Comparison of ENCODE assay signal across 8 cellular contexts in the genomic region with DNA sequence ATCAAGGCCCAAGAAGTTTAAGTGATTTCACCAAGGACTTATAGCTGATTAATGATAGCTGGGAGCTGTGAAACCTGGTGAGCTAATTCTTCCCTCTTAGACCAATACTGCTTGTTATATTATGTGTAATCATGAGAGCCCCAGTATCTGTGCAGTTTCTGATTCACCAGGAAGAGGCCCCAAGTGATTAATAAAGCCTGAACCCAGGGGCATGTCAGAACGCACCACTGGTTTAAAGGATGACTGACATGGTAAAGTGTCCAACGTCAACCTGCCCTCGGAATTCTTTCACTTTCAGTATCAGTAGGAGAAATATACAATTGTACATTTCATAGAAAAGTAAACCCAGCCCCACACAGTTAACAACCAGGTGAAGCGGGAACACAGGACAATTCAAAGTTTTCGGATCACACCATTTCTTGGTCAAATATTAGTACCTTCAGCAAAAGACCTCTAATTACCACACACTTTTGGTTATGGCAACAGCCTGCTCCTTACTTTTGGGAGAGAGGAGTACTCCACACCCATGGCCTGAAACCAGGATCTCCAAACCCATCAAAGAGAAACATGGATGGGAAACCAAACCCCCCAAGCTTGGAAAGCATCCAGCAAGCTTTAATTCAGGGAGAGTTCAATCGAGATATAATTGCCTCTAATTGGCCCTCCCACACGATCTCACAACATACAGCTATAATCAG. TPM values are rescaled to one million over a fixed set of nuclear protein-coding genes. Genes with fewer than 3 reads are reported as not detected.
DNase-seq lines count a peak whose midpoint lies in the region; ATAC-seq, FAIRE-seq and TF ChIP-seq lines count a peak whose summit lies in the region.

No MANE protein-coding gene starts in this region.

- no peak for DNase-seq in CD4-positive, alpha-beta T cell
- DNase-seq in GM19239 (ENCODE audit: insufficient read length, low spot score) (peak; percentile 52), hepatocyte (ENCODE audit: low spot score) (peak; percentile 39), Kasumi-1 (lab: John Stamatoyannopoulos, UW) (no peak), medulla oblongata (ENCODE audit: extremely low spot score) (no peak)
- DNase-seq in activated CD4-positive, alpha-beta memory T cell treated with anti-CD3 and anti-CD28 coated beads for 36 hours, result peak; percentile 67
- DNase-seq in stimulated activated CD8-positive, alpha-beta memory T cell treated with anti-CD3 and anti-CD28 coated beads, Interleukin-4, amount 100 ng/mL, for 24 hours (ENCODE audit: low read depth), result peak; percentile 4

- no peaks in the 10 kb centered on the region for H3K27me3 ChIP-seq in CD4-positive, alpha-beta T cell (ENCODE audit: control insufficient read depth, insufficient read depth, low read length)
- no peaks in the 10 kb centered on the region for H3K27me3 ChIP-seq in hepatocyte

- peak overlapping the region; percentile 60 for H3K4me2 ChIP-seq in hepatocyte

- TF ChIP-seq CTCF in CD4-positive, alpha-beta T cell (IDR thresholded peaks at IDR 0.05), result no peak
- TF ChIP-seq CTCF in hepatocyte (IDR thresholded peaks at IDR 0.05; ENCODE audit: poor library complexity), result no peak

- no peaks in the 10 kb centered on the region for H4K20me1 ChIP-seq in hepatocyte (ENCODE audit: insufficient read depth, poor library complexity, severe bottlenecking)

- H3K36me3 ChIP-seq in hepatocyte (replicated peaks; ENCODE audit: insufficient read depth, low read depth), result no peaks in the 10 kb centered on the region

- H3K4me1 Mint-ChIP-seq in CD4-positive, alpha-beta T cell (ENCODE audit: low read depth), result peaks cover 16% of the 10 kb centered on the region
- peaks cover 22% of the 10 kb centered on the region for H3K4me1 Mint-ChIP-seq in activated CD4-positive, alpha-beta memory T cell treated with anti-CD3 and anti-CD28 coated beads for 36 hours (ENCODE audit: low read depth)

- H3K79me2 ChIP-seq in hepatocyte, result peaks cover 4% of the 10 kb centered on the region

- peak; percentile 97 for FAIRE-seq in GM19239 (lab: Jason Lieb, UNC)

- no peaks in the 10 kb centered on the region for H3K9me3 Mint-ChIP-seq in CD4-positive, alpha-beta T cell
- peaks cover 2% of the 10 kb centered on the region for H3K9me3 Mint-ChIP-seq in activated CD4-positive, alpha-beta memory T cell treated with anti-CD3 and anti-CD28 coated beads for 36 hours

- no peak overlapping the region for H3K27ac ChIP-seq in CD4-positive, alpha-beta T cell (ENCODE audit: low read depth, low read length)
- H3K27ac ChIP-seq in hepatocyte, result peak overlapping the region; percentile 79

- WGBS in hepatocyte (ENCODE audit: low lambda C conversion rate, missing lambda C conversion rate), result 67% methylated on average over 7 of the region's 7 CpGs

- CTCF ChIA-PET in CD4-positive, alpha-beta T cell (lab: Charles Lee), result no interaction called here
- CTCF ChIA-PET in activated CD4-positive, alpha-beta memory T cell treated with anti-CD3 and anti-CD28 coated beads for 36 hours (lab: Charles Lee), result interaction anchor here (1.7 to 1.8 kb wide), 2 partner anchors 18 to 19 kb away, joined by 9 read pairs; no protein-coding TSS in a partner anchor

- H3K9me3 ChIP-seq in CD4-positive, alpha-beta T cell (ENCODE audit: control insufficient read depth, low read length), result no peaks in the 10 kb centered on the region
- no peaks in the 10 kb centered on the region for H3K9me3 ChIP-seq in hepatocyte (ENCODE audit: low read depth)

- no peak overlapping the region for H3K4me3 ChIP-seq in hepatocyte

- ATAC-seq in CD4-positive, alpha-beta T cell (ENCODE audit: poor library complexity), result peak; percentile 56
- ATAC-seq in HG03280 (IDR thresholded peaks at IDR 0.05; ENCODE audit: unreplicated experiment), result peak; percentile 91

- peak overlapping the region; percentile 13 for H2AFZ ChIP-seq in hepatocyte

- peaks cover 4% of the 10 kb centered on the region for H3K27me3 Mint-ChIP-seq in CD4-positive, alpha-beta T cell
- H3K27me3 Mint-ChIP-seq in activated CD4-positive, alpha-beta memory T cell treated with anti-CD3 and anti-CD28 coated beads for 36 hours, result no peaks in the 10 kb centered on the region

- no peaks in the 10 kb centered on the region for H3K9me2 ChIP-seq in hepatocyte (replicated peaks; ENCODE audit: insufficient read depth)

- H3K36me3 Mint-ChIP-seq in CD4-positive, alpha-beta T cell (ENCODE audit: low read depth), result no peaks in the 10 kb centered on the region
- no peaks in the 10 kb centered on the region for H3K36me3 Mint-ChIP-seq in activated CD4-positive, alpha-beta memory T cell treated with anti-CD3 and anti-CD28 coated beads for 36 hours

- intact Hi-C loops in CD4-positive, alpha-beta T cell (cut with DNase I, micrococcal nuclease), result no loop called here
- intact Hi-C loops in activated CD4-positive, alpha-beta memory T cell treated with anti-CD3 and anti-CD28 coated beads for 36 hours (cut with micrococcal nuclease), result loop anchor here (1.0 to 5.0 kb wide), 5 partner anchors 18 to 480 kb away; no protein-coding TSS in a partner anchor

- POLR2A ChIA-PET in CD4-positive, alpha-beta T cell (lab: Charles Lee), result interaction anchor here (0.9 to 1.1 kb wide), 2 partner anchors 9 to 17 kb away, joined by 3 read pairs; no protein-coding TSS in a partner anchor
- POLR2A ChIA-PET in activated CD4-positive, alpha-beta memory T cell treated with anti-CD3 and anti-CD28 coated beads for 36 hours (lab: Charles Lee), result interaction anchor here (1.0 to 1.5 kb wide), 2 partner anchors 19 to 413 kb away, joined by 3 to 4 read pairs; no protein-coding TSS in a partner anchor

- H3K4me1 ChIP-seq in hepatocyte (ENCODE audit: insufficient read depth), result peaks cover 25% of the 10 kb centered on the region

- H3K4me3 Mint-ChIP-seq in CD4-positive, alpha-beta T cell, result peak overlapping the region; percentile 66
- peak overlapping the region; percentile 23 for H3K4me3 Mint-ChIP-seq in activated CD4-positive, alpha-beta memory T cell treated with anti-CD3 and anti-CD28 coated beads for 36 hours

- peak overlapping the region; percentile 32 for H3K27ac Mint-ChIP-seq in CD4-positive, alpha-beta T cell
- H3K27ac Mint-ChIP-seq in activated CD4-positive, alpha-beta memory T cell treated with anti-CD3 and anti-CD28 coated beads for 36 hours, result peak overlapping the region; percentile 56

RNA-seq across cellular contexts. Expression of gene TMCC3, which starts 28.5 kb away (rescaled TPM):
- 1 to 10 TPM in 1 of 2 experiments, under 1 TPM in 1; 0.78 to 1.3 TPM for total RNA-seq in CD4-positive, alpha-beta T cell
- total RNA-seq in activated CD4-positive, alpha-beta memory T cell treated with anti-CD3 and anti-CD28 coated beads for 36 hours, result under 1 TPM; 0.36 to 0.43 TPM
- total RNA-seq in hepatocyte, result 4.5 and 7.8 TPM in 2 replicates
- 4.0 and 5.7 TPM in 2 replicates for polyA plus RNA-seq in hepatocyte

Comparison
In these comparisons a context has a peak if more than half of its experiments do, and no peak if none do; other contexts are left out.
1. DNase-seq: peak in GM19239 (single experiment), activated CD4-positive, alpha-beta memory T cell treated with anti-CD3 and anti-CD28 coated beads for 36 hours (single experiment), hepatocyte (single experiment) and stimulated activated CD8-positive, alpha-beta memory T cell treated with anti-CD3 and anti-CD28 coated beads, Interleukin-4, amount 100 ng/mL, for 24 hours (single experiment); none in CD4-positive, alpha-beta T cell (0 of 10), Kasumi-1 (0 of 2) and medulla oblongata (single experiment).